In the genomic region with DNA sequence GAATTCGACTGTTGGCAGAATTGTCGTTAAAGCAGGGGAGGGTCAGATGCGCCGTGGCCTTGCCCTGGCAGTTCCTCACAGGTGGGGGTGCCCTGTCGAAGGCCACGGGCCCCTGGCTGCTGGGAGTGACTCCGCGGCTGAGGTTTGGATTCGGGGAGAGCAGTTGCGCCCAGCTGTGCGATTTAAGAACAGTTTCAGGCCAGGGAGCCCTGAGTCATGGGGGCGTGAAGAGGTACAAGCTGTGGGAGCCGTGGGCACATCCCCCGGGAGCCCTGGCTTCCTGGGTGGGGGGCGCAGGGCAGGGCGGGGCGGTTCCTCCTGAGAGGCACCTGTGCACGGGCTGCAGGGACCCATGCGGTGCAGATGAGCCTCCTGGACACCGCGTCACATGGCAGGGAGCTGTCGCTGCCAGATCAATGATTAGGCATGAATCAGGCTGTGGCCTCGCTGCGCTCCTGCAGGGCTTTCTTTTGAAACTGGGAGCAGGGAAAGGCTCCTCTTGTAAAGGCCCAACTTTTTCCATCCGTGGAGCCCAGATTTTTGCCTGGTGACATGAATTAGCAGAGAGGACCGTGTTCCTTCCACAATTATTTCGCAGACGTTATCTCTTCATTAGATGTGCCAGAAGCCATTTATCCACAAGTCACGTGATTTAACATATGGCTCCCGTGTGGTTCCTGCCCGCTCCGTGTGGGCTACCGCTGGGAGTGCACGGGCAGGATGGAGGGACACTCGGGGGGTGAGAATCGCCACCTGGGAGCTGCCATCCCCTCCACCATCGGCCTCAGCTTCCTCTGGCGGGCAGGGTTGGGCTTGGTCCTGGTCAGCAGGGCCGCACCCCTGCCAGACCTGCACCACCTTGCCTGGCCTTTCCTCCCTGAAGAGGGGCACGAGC, we compare ENCODE assay signal across 8 cellular contexts. TPM values are rescaled to one million over a fixed set of nuclear protein-coding genes. Genes with fewer than 3 reads are reported as not detected.
DNase-seq lines count a peak whose midpoint lies in the region; ATAC-seq and TF ChIP-seq lines count a peak whose summit lies in the region.

No MANE protein-coding gene starts in this region.

- TF ChIP-seq CTCF in coronary artery (IDR thresholded peaks at IDR 0.05) (no peak), lung (IDR thresholded peaks at IDR 0.05; ENCODE audit: control extremely low read depth, extremely low read depth) (no peak), testis (IDR thresholded peaks at IDR 0.05) (no peak)

- H3K36me3 ChIP-seq in lung (ENCODE audit: control insufficient read depth in 2 of 2, insufficient read depth in 2 of 2, low read length in 2 of 2) (no peaks in the 10 kb centered on the region), testis (ENCODE audit: low read depth, missing control alignments) (no peaks in the 10 kb centered on the region)

- TF ChIP-seq POLR2A in testis (IDR thresholded peaks at IDR 0.05): no peak

- H3K4me1 ChIP-seq in lung (ENCODE audit: control insufficient read depth in 2 of 2, insufficient read depth in 2 of 2, low read length in 2 of 2) (peaks cover 5 to 43% of the 10 kb centered on the region in 2 donors), testis (peaks cover 19% of the 10 kb centered on the region)

- H3K27me3 ChIP-seq in lung (ENCODE audit: control insufficient read depth, insufficient read depth) (no peaks in the 10 kb centered on the region), testis (no peaks in the 10 kb centered on the region)

- 8 to 12% methylated on average over 40 of the region's 40 CpGs for WGBS in lung, 2 donors
- 19 to 27% methylated on average over 17 to 39 of the region's 40 CpGs for WGBS in testis, 2 donors

- DNase-seq in SIG-M5 treated with dmso at 0.1 percent for 504 hours (lab: John Stamatoyannopoulos, UW; ENCODE audit: unreplicated experiment) (peak; percentile 25), SIG-M5 (lab: John Stamatoyannopoulos, UW) (no peak), T-helper 22 cell (ENCODE audit: low read depth) (peak; percentile 20), coronary artery (ENCODE audit: low spot score) (no peak), lung (ENCODE audit: low spot score) (peak; percentile 52), testis (peak; percentile 73), UCSD-AML1 (lab: John Stamatoyannopoulos, UW; ENCODE audit: unreplicated experiment) (no peak)

- H3K9me3 ChIP-seq in lung (ENCODE audit: control insufficient read depth in 2 of 2, insufficient read depth in 1 of 2, low read length in 1 of 2): no peaks in the 10 kb centered on the region
- H3K9me3 ChIP-seq in testis: no peaks in the 10 kb centered on the region

- ATAC-seq in HG03571 (IDR thresholded peaks at IDR 0.05; ENCODE audit: unreplicated experiment) (peak; percentile 36), lung (ENCODE audit: insufficient read depth, low FRiP score) (peak; percentile 20)

- H3K27ac ChIP-seq in coronary artery: peak overlapping the region; percentile 56 to 98
- peak overlapping the region in 1 of 2 donors; percentile 88 for H3K27ac ChIP-seq in lung (ENCODE audit: low read depth in 1 of 2, low read length in 1 of 2)
- peak overlapping the region; percentile 72 to 91 for H3K27ac ChIP-seq in testis

- H3K4me3 ChIP-seq in coronary artery: peak overlapping the region; percentile 99
- peak overlapping the region; percentile 34 for H3K4me3 ChIP-seq in lung
- H3K4me3 ChIP-seq in testis: peak overlapping the region; percentile 71 to 79

- intact Hi-C loops in testis (cut with DNase I; ENCODE audit: low total_unique reads): no loop called here

RNA-seq across cellular contexts. Expression of a gene that starts 0.9 kb away (rescaled TPM):
- total RNA-seq in lung (10 to 100 TPM; 20.1 to 33.4 TPM), testis (10 to 100 TPM; 32.6 to 45.1 TPM)
- polyA plus RNA-seq in lung (10 to 100 TPM; 20.1 to 22.1 TPM), testis (ENCODE audit: insufficient read depth, low read depth, low replicate concordance) (16.0 TPM)

Comparison
In these comparisons a context has a peak if more than half of its experiments do, and no peak if none do; other contexts are left out.
1. DNase-seq: peak in SIG-M5 treated with dmso at 0.1 percent for 504 hours (single experiment), T-helper 22 cell (single experiment), lung (single experiment) and testis (single experiment); none in SIG-M5 (single experiment), coronary artery (single experiment) and UCSD-AML1 (single experiment).
2. H3K4me3 ChIP-seq: peak in every context shown above with its lines; median percentile 99 in coronary artery; 75 in testis; 34 in lung.